30 cellular contexts compared by ENCODE assay signal in the genomic region with DNA sequence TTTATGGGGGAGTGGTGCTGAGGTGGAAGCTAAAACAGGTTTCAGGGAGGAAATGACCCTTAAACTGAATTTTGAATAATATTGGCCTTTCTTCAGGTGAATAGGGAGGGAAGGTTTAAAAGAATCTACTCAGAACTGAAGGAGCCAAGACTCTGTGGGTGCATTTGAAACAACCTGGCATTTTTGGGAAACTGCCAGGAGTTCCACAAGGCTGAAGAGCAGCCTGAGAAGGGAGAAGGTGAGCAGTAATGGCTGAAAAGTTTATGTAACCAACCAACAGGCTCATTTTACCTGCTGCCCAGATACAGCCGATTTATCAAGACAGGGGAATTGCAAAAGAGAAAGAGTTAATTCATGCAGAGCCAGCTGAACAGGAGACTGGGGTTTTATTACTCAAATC.
"Had no signal": no experiment of that assay in that cellular context is flagged by ENCODE, and none has a peak within 500 bp of the region (broad histone marks: within the 10 kb centered on the region; RNA-seq: fewer than 3 reads in every experiment).

No MANE protein-coding gene starts in this region.

- H3K9me3 ChIP-seq: Peyer's patch, SJSA1, SK-N-SH had no signal

- H3K27me3 ChIP-seq: Peyer's patch had no signal

- H3K4me3 ChIP-seq: Peyer's patch, SJSA1 had no signal

- H3K9ac ChIP-seq: SK-N-SH had no signal

- H3K36me3 ChIP-seq: Peyer's patch, SJSA1 had no signal

- ATAC-seq: activated CD8-positive, alpha-beta T cell treated with anti-CD3 and anti-CD28 coated beads for 36 hours; activated T-cell treated with anti-CD3 and anti-CD28 coated beads, Interleukin-2, amount 50 U/mL, for 72 hours; activated T-helper 17 cell treated with anti-CD3 and anti-CD28 coated beads, Interleukin-2, amount 50 U/mL, for 72 hours; PC-3 had no signal

- H3K27ac ChIP-seq: Peyer's patch, SJSA1 had no signal

- DNase-seq: activated CD4-positive, alpha-beta T cell treated with anti-CD3 and anti-CD28 coated beads, Interleukin-2, amount 10 ng/mL, durations not matched to agents 24 days and 14 days; activated CD4-positive, alpha-beta T cell treated with anti-CD3 and anti-CD28 coated beads, Interleukin-2, amount 50 U/mL, for 4 hours; activated CD8-positive, alpha-beta T cell treated with anti-CD3 and anti-CD28 coated beads for 36 hours; activated effector memory CD4-positive, alpha-beta T cell treated with anti-CD3 and anti-CD28 coated beads, Interleukin-2, amount 50 U/mL, for 16 hours; activated naive CD4-positive, alpha-beta T cell treated with Interleukin-2 at 50 U/mL for 16 hours; activated naive CD8-positive, alpha-beta T cell treated with anti-CD3 and anti-CD28 coated beads, Interleukin-2, amount 10 ng/mL, durations not matched to agents 7 days and 5 days; activated T-cell treated with anti-CD3 and anti-CD28 coated beads, Interleukin-2, amount 50 U/mL, for 1 hour; activated T-cell treated with anti-CD3 and anti-CD28 coated beads, Interleukin-2, amount 50 U/mL, for 72 hours; anterior cingulate cortex; MM.1S; MV-4-11; NCI-H1092; NCI-H1417; NCI-H146; NCI-H187; NCI-H2029 treated with DMSO at 0.1 percent for 48 hours; NCI-H2107; NCI-H226; NCI-H446 treated with DMSO at 0.1 percent for 48 hours; NCI-H524; NCI-H69; NCI-H82; NK-92 treated with Interleukin-12 subunit alpha and Interleukin-12 subunit beta, amount 100 ng/mL, for 24 hours; PC-3; Peyer's patch; RPMI8226; SHP77 treated with DMSO at 0.1 percent for 48 hours; SK-N-SH had no signal

- H3K4me2 ChIP-seq: SK-N-SH had no signal
